ENCODE assay signal across 1 cellular context in the genomic region with DNA sequence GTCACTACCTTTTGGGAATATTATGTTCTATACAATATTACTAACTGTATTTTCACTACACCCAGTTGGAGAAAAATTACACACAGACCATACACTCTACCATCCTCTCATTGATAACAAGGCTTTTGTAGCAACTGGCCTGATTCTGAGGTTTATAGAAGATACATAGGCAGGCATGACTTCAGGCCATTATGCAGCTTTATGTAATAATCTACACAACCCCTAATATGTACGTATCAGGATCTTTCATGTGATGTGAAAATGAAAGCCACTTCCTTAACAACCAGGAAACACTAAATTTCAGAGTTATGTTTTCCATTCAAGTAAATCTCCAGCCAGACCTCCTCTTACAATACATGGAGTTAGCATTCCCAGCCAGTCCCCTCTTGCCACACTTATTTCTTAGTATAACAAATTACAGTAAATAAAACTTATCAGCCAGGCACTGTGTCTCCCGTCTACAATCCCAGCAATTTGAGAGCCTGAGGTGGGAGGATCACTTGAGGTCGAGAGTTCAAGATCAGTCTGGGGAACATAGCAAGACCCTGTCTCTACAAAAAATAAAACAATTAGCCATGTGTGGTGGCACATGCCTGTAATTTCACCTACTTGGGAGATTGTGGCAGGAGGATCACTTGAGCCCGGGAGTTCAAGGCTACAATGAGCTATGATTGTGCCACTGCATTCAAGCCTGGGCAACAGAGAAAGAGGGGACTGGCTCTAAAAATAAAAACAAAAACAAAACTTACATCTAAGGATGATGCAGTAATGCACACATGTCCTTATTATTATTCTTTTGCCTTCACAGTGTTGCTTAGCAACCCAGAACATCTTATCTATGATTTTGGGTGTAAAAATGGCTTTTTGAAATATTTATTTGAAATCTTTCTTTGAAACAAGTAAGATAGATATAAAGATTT.
TF ChIP-seq lines count a peak whose summit lies in the region.

No MANE protein-coding gene starts in this region.

TF ChIP-seq in HepG2, 621 proteins besides CTCF, POLR2A, EP300 and RAD21 (continued from another document):
- TF ChIP-seq, protein P1, sequence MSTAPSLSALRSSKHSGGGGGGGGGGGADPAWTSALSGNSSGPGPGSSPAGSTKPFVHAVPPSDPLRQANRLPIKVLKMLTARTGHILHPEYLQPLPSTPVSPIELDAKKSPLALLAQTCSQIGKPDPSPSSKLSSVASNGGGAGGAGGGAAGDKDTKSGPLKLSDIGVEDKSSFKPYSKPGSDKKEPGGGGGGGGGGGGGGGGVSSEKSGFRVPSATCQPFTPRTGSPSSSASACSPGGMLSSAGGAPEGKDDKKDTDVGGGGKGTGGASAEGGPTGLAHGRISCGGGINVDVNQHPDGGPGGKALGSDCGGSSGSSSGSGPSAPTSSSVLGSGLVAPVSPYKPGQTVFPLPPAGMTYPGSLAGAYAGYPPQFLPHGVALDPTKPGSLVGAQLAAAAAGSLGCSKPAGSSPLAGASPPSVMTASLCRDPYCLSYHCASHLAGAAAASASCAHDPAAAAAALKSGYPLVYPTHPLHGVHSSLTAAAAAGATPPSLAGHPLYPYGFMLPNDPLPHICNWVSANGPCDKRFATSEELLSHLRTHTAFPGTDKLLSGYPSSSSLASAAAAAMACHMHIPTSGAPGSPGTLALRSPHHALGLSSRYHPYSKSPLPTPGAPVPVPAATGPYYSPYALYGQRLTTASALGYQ (CRISPR knock-in tag; IDR thresholded peaks at IDR 0.05) = no peak
- no peak for TF ChIP-seq ZNF660 (CRISPR knock-in tag; IDR thresholded peaks at IDR 0.05; ENCODE audit: borderline replicate concordance, low read depth)
- TF ChIP-seq, protein P2, sequence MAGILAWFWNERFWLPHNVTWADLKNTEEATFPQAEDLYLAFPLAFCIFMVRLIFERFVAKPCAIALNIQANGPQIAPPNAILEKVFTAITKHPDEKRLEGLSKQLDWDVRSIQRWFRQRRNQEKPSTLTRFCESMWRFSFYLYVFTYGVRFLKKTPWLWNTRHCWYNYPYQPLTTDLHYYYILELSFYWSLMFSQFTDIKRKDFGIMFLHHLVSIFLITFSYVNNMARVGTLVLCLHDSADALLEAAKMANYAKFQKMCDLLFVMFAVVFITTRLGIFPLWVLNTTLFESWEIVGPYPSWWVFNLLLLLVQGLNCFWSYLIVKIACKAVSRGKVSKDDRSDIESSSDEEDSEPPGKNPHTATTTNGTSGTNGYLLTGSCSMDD (CRISPR knock-in tag; IDR thresholded peaks at IDR 0.05) = no peak
- TF ChIP-seq, protein P3, sequence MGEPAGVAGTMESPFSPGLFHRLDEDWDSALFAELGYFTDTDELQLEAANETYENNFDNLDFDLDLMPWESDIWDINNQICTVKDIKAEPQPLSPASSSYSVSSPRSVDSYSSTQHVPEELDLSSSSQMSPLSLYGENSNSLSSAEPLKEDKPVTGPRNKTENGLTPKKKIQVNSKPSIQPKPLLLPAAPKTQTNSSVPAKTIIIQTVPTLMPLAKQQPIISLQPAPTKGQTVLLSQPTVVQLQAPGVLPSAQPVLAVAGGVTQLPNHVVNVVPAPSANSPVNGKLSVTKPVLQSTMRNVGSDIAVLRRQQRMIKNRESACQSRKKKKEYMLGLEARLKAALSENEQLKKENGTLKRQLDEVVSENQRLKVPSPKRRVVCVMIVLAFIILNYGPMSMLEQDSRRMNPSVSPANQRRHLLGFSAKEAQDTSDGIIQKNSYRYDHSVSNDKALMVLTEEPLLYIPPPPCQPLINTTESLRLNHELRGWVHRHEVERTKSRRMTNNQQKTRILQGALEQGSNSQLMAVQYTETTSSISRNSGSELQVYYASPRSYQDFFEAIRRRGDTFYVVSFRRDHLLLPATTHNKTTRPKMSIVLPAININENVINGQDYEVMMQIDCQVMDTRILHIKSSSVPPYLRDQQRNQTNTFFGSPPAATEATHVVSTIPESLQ (CRISPR knock-in tag; conservative IDR thresholded peaks at IDR 0.05) = no peak
